11 cellular contexts compared by ENCODE assay signal in genomic region chr3:37990527-37990926, GRCh38. TPM values are rescaled to one million over a fixed set of nuclear protein-coding genes. Genes with fewer than 3 reads are reported as not detected.
DNase-seq lines count a peak whose midpoint lies in the region; ATAC-seq and TF ChIP-seq lines count a peak whose summit lies in the region.
"Had no signal": no experiment of that assay in that cellular context is flagged by ENCODE, and none has a peak within 500 bp of the region (broad histone marks: within the 10 kb centered on the region; RNA-seq: fewer than 3 reads in every experiment).

Gene VILL (plus strand): TSS chr3:37990786. CDS start chr3:37993673, 2,887 bp downstream.

- peaks cover 15% of the 10 kb centered on the region for H3K4me1 ChIP-seq in OCI-LY7 (ENCODE audit: insufficient read depth, low read length, poor library complexity, severe bottlenecking)

- H3K27ac ChIP-seq in OCI-LY7 (ENCODE audit: low read depth, low read length, poor library complexity, severe bottlenecking): no peak within 1 kb of the TSS
- H3K27ac ChIP-seq: right atrium auricular region had no signal

- H3K9me2 ChIP-seq in OCI-LY7 (ENCODE audit: insufficient read depth, low read length): no peaks in the 10 kb centered on the region
- H3K9me2 ChIP-seq: SK-N-SH had no signal

- no peak within 1 kb of the TSS for H3K4me3 ChIP-seq in OCI-LY7 (ENCODE audit: low read depth, low read length, poor library complexity, severe bottlenecking)
- H3K4me3 ChIP-seq: right atrium auricular region had no signal

- H3K4me2 ChIP-seq in OCI-LY7 (ENCODE audit: low read length): no peak within 1 kb of the TSS
- H3K4me2 ChIP-seq: SK-N-SH had no signal

- no peak within 1 kb of the TSS for H3K4me3 Mint-ChIP-seq in glutamatergic neuron (ENCODE audit: unreplicated experiment)

- H3K9me3 Mint-ChIP-seq in glutamatergic neuron (ENCODE audit: unreplicated experiment): no peaks in the 10 kb centered on the region

- intact Hi-C loops in OCI-LY7 (cut with micrococcal nuclease; ENCODE audit: unreplicated experiment): no loop called here

- TF ChIP-seq CTCF in OCI-LY7 (conservative IDR thresholded peaks at IDR 0.05; ENCODE audit: low read length) (no peak), glutamatergic neuron (IDR thresholded peaks at IDR 0.05; ENCODE audit: partially characterized antibody, unreplicated experiment) (no peak)

- ATAC-seq in GM21526 (IDR thresholded peaks at IDR 0.05; ENCODE audit: low FRiP score, unreplicated experiment): no peak
- no peak for ATAC-seq in HG02884 (IDR thresholded peaks at IDR 0.05; ENCODE audit: unreplicated experiment)
- ATAC-seq in GM21360 (IDR thresholded peaks at IDR 0.05; ENCODE audit: unreplicated experiment): no peak

- no peaks in the 10 kb centered on the region for H3K9me3 ChIP-seq in OCI-LY7 (ENCODE audit: low read length)
- H3K9me3 ChIP-seq: right atrium auricular region, SK-N-SH had no signal

- DNase-seq in DMS79 treated with DMSO at 0.1 percent for 48 hours (lab: John Stamatoyannopoulos, UW) (peak; percentile 52), OCI-LY7 (ENCODE audit: low spot score) (no peak), glutamatergic neuron (peak; percentile 14), occipital lobe (lab: John Stamatoyannopoulos, UW) (no peak), NCI-H82 (lab: John Stamatoyannopoulos, UW) (no peak)
- DNase-seq: NCI-H1092, SK-N-SH had no signal

- no peak within 1 kb of the TSS for H2AFZ ChIP-seq in OCI-LY7 (ENCODE audit: low read length)

- peaks cover 1% of the 10 kb centered on the region for H3K4me1 Mint-ChIP-seq in glutamatergic neuron (ENCODE audit: low read depth, unreplicated experiment)

- H3K79me2 ChIP-seq in OCI-LY7 (ENCODE audit: insufficient read depth, low read depth, low read length): peaks cover 9% of the 10 kb centered on the region; the same call in 1 of the 2 replicates

- H3K27ac Mint-ChIP-seq in glutamatergic neuron (ENCODE audit: unreplicated experiment): no peak within 1 kb of the TSS

- BruUV-seq in OCI-LY7 (replicated peaks; lab: Mats Ljungman, UMichigan): no TSS peak

- H3K36me3 ChIP-seq in OCI-LY7 (ENCODE audit: insufficient read depth, low read length): peaks cover 4% of the 10 kb centered on the region; the same call in 1 of the 2 replicates
- H3K36me3 ChIP-seq: right atrium auricular region had no signal

- CTCF ChIA-PET in OCI-LY7 (lab: Charles Lee; ENCODE audit: unreplicated experiment): no interaction called here

- H3K36me3 Mint-ChIP-seq in glutamatergic neuron (ENCODE audit: unreplicated experiment): no peaks in the 10 kb centered on the region

- POLR2A ChIA-PET in OCI-LY7 (lab: Charles Lee): no interaction called here

- peaks cover 7% of the 10 kb centered on the region for H3K27me3 Mint-ChIP-seq in glutamatergic neuron (ENCODE audit: unreplicated experiment)

- H4K20me1 ChIP-seq in OCI-LY7 (ENCODE audit: insufficient read depth, low read length): no peaks in the 10 kb centered on the region

RNA-seq across cellular contexts. Expression of gene VILL, which starts in this region (rescaled TPM):
- 23.5 and 24.5 TPM in 2 replicates for total RNA-seq in OCI-LY7 (2014; rRNA removed; shearing (Covaris generic))
- total RNA-seq in OCI-LY7 (2022): 13.2 and 13.5 TPM in 2 replicates
- 3.2 TPM for total RNA-seq in glutamatergic neuron (ENCODE audit: unreplicated experiment)
- 13.6 TPM for total RNA-seq in occipital lobe

Comparison
In these comparisons a context has a peak if more than half of its experiments do, and no peak if none do; other contexts are left out.
1. DNase-seq: peak in DMS79 treated with DMSO at 0.1 percent for 48 hours (single experiment) and glutamatergic neuron (single experiment); none in OCI-LY7 (single experiment), occipital lobe (single experiment) and NCI-H82 (single experiment).